Comparison of ENCODE assay signal across 23 cellular contexts in genomic region chr1:71351438-71351837, GRCh38.
DNase-seq lines count a peak whose midpoint lies in the region; ATAC-seq, FAIRE-seq and TF ChIP-seq lines count a peak whose summit lies in the region.
"Had no signal": no experiment of that assay in that cellular context is flagged by ENCODE, and none has a peak within 500 bp of the region (broad histone marks: within the 10 kb centered on the region; RNA-seq: fewer than 3 reads in every experiment).

No MANE protein-coding gene starts in this region.

- H2AFZ ChIP-seq in astrocyte (ENCODE audit: low read depth, low read length) = no peak overlapping the region
- H2AFZ ChIP-seq: PC-9 had no signal

- H3K9me3 Mint-ChIP-seq in astrocyte (ENCODE audit: unreplicated experiment) = peaks cover 4% of the 10 kb centered on the region
- peaks cover 2% of the 10 kb centered on the region for H3K9me3 Mint-ChIP-seq in endodermal cell

- TF ChIP-seq CTCF in A673 (conservative IDR thresholded peaks at IDR 0.05; ENCODE audit: low read depth, low read length) = no peak
- TF ChIP-seq CTCF in astrocyte (IDR thresholded peaks at IDR 0.05; ENCODE audit: insufficient read depth, low read depth, low read length) = no peak
- no peak for TF ChIP-seq CTCF in foreskin fibroblast (IDR thresholded peaks at IDR 0.05; ENCODE audit: low read depth, low read length)
- no peak for TF ChIP-seq CTCF in endodermal cell (conservative IDR thresholded peaks at IDR 0.05)
- TF ChIP-seq CTCF in ovary (IDR thresholded peaks at IDR 0.05) = no peak

- ATAC-seq in HG03432 (IDR thresholded peaks at IDR 0.05; ENCODE audit: unreplicated experiment) = no peak
- ATAC-seq: A549, sciatic nerve had no signal

- H3K9me3 ChIP-seq in A673 (ENCODE audit: low read depth, low read length, poor library complexity, severe bottlenecking) (no peaks in the 10 kb centered on the region), astrocyte (ENCODE audit: insufficient read depth, low read depth, low read length) (no peaks in the 10 kb centered on the region), endodermal cell (ENCODE audit: control insufficient read depth, low read length) (no peaks in the 10 kb centered on the region), ovary (no peaks in the 10 kb centered on the region)
- H3K9me3 ChIP-seq: A549, MG63, tibial nerve had no signal

- CTCF ChIA-PET in A673 (lab: Charles Lee) = no interaction called here

- no TSS peak for BruUV-seq in A673 (replicated peaks; lab: Mats Ljungman, UMichigan)

- no peak for TF ChIP-seq POLR2A in ovary (IDR thresholded peaks at IDR 0.05)

- H3K4me3 ChIP-seq in A673 (ENCODE audit: low read depth, low read length, poor library complexity, severe bottlenecking) = no peak overlapping the region
- H3K4me3 ChIP-seq in astrocyte (ENCODE audit: insufficient read depth, low read depth, low read length) = no peak overlapping the region
- no peak overlapping the region for H3K4me3 ChIP-seq in foreskin fibroblast (ENCODE audit: low read depth in 1 of 2, low read length in 2 of 2)
- H3K4me3 ChIP-seq in endodermal cell (ENCODE audit: low read length) = no peak overlapping the region
- no peak overlapping the region for H3K4me3 ChIP-seq in ovary
- H3K4me3 ChIP-seq: A549, MG63, PC-9, tibial nerve had no signal

- DNase-seq in A673 (ENCODE audit: low spot score) (peak; percentile 60), HCEC 1CT (peak; percentile 91), astrocyte (ENCODE audit: low read depth) (peak; percentile 61), foreskin fibroblast (peak; percentile 57 to 83), endodermal cell (no peak), ovary (no peak)
- DNase-seq in activated CD4-positive, alpha-beta T cell treated with anti-CD3 and anti-CD28 coated beads for 1 hour = no peak
- DNase-seq: activated CD4-positive, alpha-beta T cell treated with anti-CD3 and anti-CD28 coated beads, Interleukin-2, amount 10 ng/mL, durations not matched to agents 7 days and 5 days; activated naive CD8-positive, alpha-beta T cell treated with anti-CD3 and anti-CD28 coated beads for 36 hours; activated T-cell treated with anti-CD3 and anti-CD28 coated beads, Interleukin-2, amount 50 U/mL, for 24 hours; kidney glomerular epithelial cell; MG63; midbrain; NCI-H1694 treated with DMSO at 0.1 percent for 48 hours; NCI-H526 treated with DMSO at 0.1 percent for 48 hours; PC-9 had no signal

- intact Hi-C loops in A673 (cut with micrococcal nuclease; ENCODE audit: unreplicated experiment) (no loop called here), ovary (cut with DNase I) (no loop called here)

- no peak overlapping the region for H3K9ac ChIP-seq in astrocyte (ENCODE audit: low read length)
- H3K9ac ChIP-seq in endodermal cell (ENCODE audit: extremely low read depth, low read length, poor library complexity, severe bottlenecking) = no peak overlapping the region

- H3K27ac Mint-ChIP-seq in astrocyte (ENCODE audit: unreplicated experiment) (no peak overlapping the region), endodermal cell (no peak overlapping the region)
- H3K27ac Mint-ChIP-seq: activated CD4-positive, alpha-beta T cell treated with anti-CD3 and anti-CD28 coated beads, Interleukin-2, amount 10 ng/mL, durations not matched to agents 7 days and 5 days; activated naive CD8-positive, alpha-beta T cell treated with anti-CD3 and anti-CD28 coated beads for 36 hours; activated T-cell treated with anti-CD3 and anti-CD28 coated beads, Interleukin-2, amount 50 U/mL, for 24 hours had no signal

- no peaks in the 10 kb centered on the region for H3K36me3 Mint-ChIP-seq in astrocyte (ENCODE audit: low read depth, unreplicated experiment)
- H3K36me3 Mint-ChIP-seq in endodermal cell (ENCODE audit: low read depth) = no peaks in the 10 kb centered on the region
- H3K36me3 Mint-ChIP-seq: activated naive CD8-positive, alpha-beta T cell treated with anti-CD3 and anti-CD28 coated beads for 36 hours had no signal

- no peak for FAIRE-seq in astrocyte (lab: Jason Lieb, UNC)
- FAIRE-seq: A549, H1, HTR-8/SVneo had no signal

- H3K4me1 Mint-ChIP-seq in astrocyte (ENCODE audit: low read depth, unreplicated experiment) (no peaks in the 10 kb centered on the region), endodermal cell (no peaks in the 10 kb centered on the region)
- H3K4me1 Mint-ChIP-seq: activated CD4-positive, alpha-beta T cell treated with anti-CD3 and anti-CD28 coated beads, Interleukin-2, amount 10 ng/mL, durations not matched to agents 7 days and 5 days; activated naive CD8-positive, alpha-beta T cell treated with anti-CD3 and anti-CD28 coated beads for 36 hours had no signal

- H3K27ac ChIP-seq in A673 (ENCODE audit: low read depth, low read length, poor library complexity, severe bottlenecking) = no peak overlapping the region
- H3K27ac ChIP-seq in astrocyte (ENCODE audit: low read depth, low read length) = no peak overlapping the region
- H3K27ac ChIP-seq in endodermal cell (ENCODE audit: low read depth, low read length) = no peak overlapping the region
- no peak overlapping the region for H3K27ac ChIP-seq in ovary
- H3K27ac ChIP-seq: A549, epithelial cell of prostate, PC-9, tibial nerve had no signal

- no peak for TF ChIP-seq EP300 in ovary (IDR thresholded peaks at IDR 0.05)

- H3K79me2 ChIP-seq in astrocyte (ENCODE audit: insufficient read depth, low read length) = no peaks in the 10 kb centered on the region

- H3K36me3 ChIP-seq in A673 (ENCODE audit: insufficient read depth, low read length, poor library complexity, severe bottlenecking) = no peaks in the 10 kb centered on the region
- H3K36me3 ChIP-seq in astrocyte (ENCODE audit: insufficient read depth, low read length) = no peaks in the 10 kb centered on the region
- H3K36me3 ChIP-seq in endodermal cell (ENCODE audit: control insufficient read depth, insufficient read depth, low read length) = no peaks in the 10 kb centered on the region
- no peaks in the 10 kb centered on the region for H3K36me3 ChIP-seq in ovary
- H3K36me3 ChIP-seq: MG63, tibial nerve had no signal

- no peaks in the 10 kb centered on the region for H3K27me3 Mint-ChIP-seq in astrocyte (ENCODE audit: low read depth, unreplicated experiment)
- H3K27me3 Mint-ChIP-seq in endodermal cell (ENCODE audit: insufficient read depth) = no peaks in the 10 kb centered on the region
- H3K27me3 Mint-ChIP-seq: activated CD4-positive, alpha-beta T cell treated with anti-CD3 and anti-CD28 coated beads, Interleukin-2, amount 10 ng/mL, durations not matched to agents 7 days and 5 days; activated naive CD8-positive, alpha-beta T cell treated with anti-CD3 and anti-CD28 coated beads for 36 hours; activated T-cell treated with anti-CD3 and anti-CD28 coated beads, Interleukin-2, amount 50 U/mL, for 24 hours had no signal

- H3K4me1 ChIP-seq in A673 (ENCODE audit: insufficient read depth, low read length, poor library complexity, severe bottlenecking) (peaks cover 13% of the 10 kb centered on the region), astrocyte (ENCODE audit: insufficient read depth, low read length) (no peaks in the 10 kb centered on the region), endodermal cell (ENCODE audit: control insufficient read depth, insufficient read depth, low read length) (no peaks in the 10 kb centered on the region), ovary (ENCODE audit: insufficient read depth) (no peaks in the 10 kb centered on the region)
- H3K4me1 ChIP-seq: A549, tibial nerve had no signal

- H3K4me2 ChIP-seq in astrocyte (ENCODE audit: low read length) = no peak overlapping the region
- H3K4me2 ChIP-seq: A549, PC-9 had no signal

- POLR2A ChIA-PET in A673 (lab: Charles Lee; ENCODE audit: low non-redundant PET) = no interaction called here

- H3K27me3 ChIP-seq in A673 (replicated peaks; ENCODE audit: insufficient read depth, low read depth, low read length, poor library complexity) (no peaks in the 10 kb centered on the region), astrocyte (ENCODE audit: insufficient read depth, low read length) (no peaks in the 10 kb centered on the region), endodermal cell (ENCODE audit: control insufficient read depth, insufficient read depth, low read length, poor library complexity, severe bottlenecking) (no peaks in the 10 kb centered on the region), ovary (no peaks in the 10 kb centered on the region)
- H3K27me3 ChIP-seq: MG63, tibial nerve had no signal

- H4K20me1 ChIP-seq in astrocyte (ENCODE audit: insufficient read depth, low read length) = no peaks in the 10 kb centered on the region

- H3K4me3 Mint-ChIP-seq in astrocyte (ENCODE audit: unreplicated experiment) (no peak overlapping the region), endodermal cell (no peak overlapping the region)
- H3K4me3 Mint-ChIP-seq: activated CD4-positive, alpha-beta T cell treated with anti-CD3 and anti-CD28 coated beads, Interleukin-2, amount 10 ng/mL, durations not matched to agents 7 days and 5 days; activated naive CD8-positive, alpha-beta T cell treated with anti-CD3 and anti-CD28 coated beads for 36 hours; activated T-cell treated with anti-CD3 and anti-CD28 coated beads, Interleukin-2, amount 50 U/mL, for 24 hours had no signal

- WGBS in endodermal cell (ENCODE audit: insufficient coverage in 1 of 2, insufficient read length in 1 of 2), 2 experiments = 100% methylated on average over 1 of the region's 1 CpG
- 10 to 30% (median 11%) methylated on average over 1 of the region's 1 CpG for WGBS in ovary, 3 donors

Comparison
In these comparisons a context has a peak if more than half of its experiments do, and no peak if none do; other contexts are left out.
1. DNase-seq: peak in A673 (single experiment), HCEC 1CT (single experiment), astrocyte (single experiment) and foreskin fibroblast (2 of 2); none in endodermal cell (single experiment), activated CD4-positive, alpha-beta T cell treated with anti-CD3 and anti-CD28 coated beads for 1 hour (single experiment) and ovary (0 of 5).